Comparison of ENCODE assay signal across 7 cellular contexts in genomic region chr19:49664171-49665070, GRCh38. TPM values are rescaled to one million over a fixed set of nuclear protein-coding genes. Genes with fewer than 3 reads are reported as not detected.
A peak's percentile ranks its signal among the peaks of the same experiment; 100 is the strongest.
DNase-seq lines count a peak whose midpoint lies in the region; ATAC-seq and TF ChIP-seq lines count a peak whose summit lies in the region.

No MANE protein-coding gene starts in this region.

- POLR2A ChIA-PET in naive thymus-derived CD8-positive, alpha-beta T cell (lab: Charles Lee) = interaction anchor here (0.5 to 5.6 kb wide), 21 partner anchors 9 to 720 kb away, joined by 3 to 98 read pairs (median 5); partner anchors contain the start of genes AKT1S1, AP2A1, CD37 and GYS1

- no peaks in the 10 kb centered on the region for H3K36me3 ChIP-seq in KMS-11 (ENCODE audit: insufficient read depth)
- H3K36me3 ChIP-seq in Peyer's patch = peaks cover 0 to 37% (median 0%) of the 10 kb centered on the region in 3 donors

- H4K20me1 ChIP-seq in KMS-11 (ENCODE audit: insufficient read depth) = no peaks in the 10 kb centered on the region

- peak overlapping the region; percentile 20; the same call in 1 of the 2 replicates for H2AFZ ChIP-seq in KMS-11 (ENCODE audit: low read depth)

- H3K4me3 ChIP-seq in KMS-11 (IDR thresholded peaks at IDR 0.05; ENCODE audit: insufficient read depth, low read depth, low read length) (no peak overlapping the region), Peyer's patch (peak overlapping the region; percentile 64 to 98 (median 84)), fibroblast of mammary gland (ENCODE audit: control insufficient read depth, low read depth, low read length) (peak overlapping the region; percentile 92)

- no peaks in the 10 kb centered on the region for H3K9me3 Mint-ChIP-seq in naive thymus-derived CD8-positive, alpha-beta T cell
- H3K9me3 Mint-ChIP-seq in stimulated activated naive B cell treated with anti-CD40 and anti-IgM and Interleukin-4, amounts not matched to agents 10 μg/mL and 1 μg/mL and 100 μg/mL, for 72 hours = no peaks in the 10 kb centered on the region

- peak overlapping the region; percentile 75 for H3K4me2 ChIP-seq in KMS-11

- peak; percentile 51 for ATAC-seq in GM18505 (IDR thresholded peaks at IDR 0.05; ENCODE audit: unreplicated experiment)
- peak; percentile 67 to 68 for ATAC-seq in naive thymus-derived CD8-positive, alpha-beta T cell
- peak; percentile 59 to 66 for ATAC-seq in stimulated activated naive B cell treated with anti-CD40 and anti-IgM and Interleukin-4, amounts not matched to agents 10 μg/mL and 1 μg/mL and 100 μg/mL, for 72 hours (replicated peaks)

- no peaks in the 10 kb centered on the region for H3K9me3 ChIP-seq in Peyer's patch

- H3K4me3 Mint-ChIP-seq in naive thymus-derived CD8-positive, alpha-beta T cell = peak overlapping the region; percentile 96 to 100 (median 99)
- peak overlapping the region; percentile 97 for H3K4me3 Mint-ChIP-seq in stimulated activated naive B cell treated with anti-CD40 and anti-IgM and Interleukin-4, amounts not matched to agents 10 μg/mL and 1 μg/mL and 100 μg/mL, for 72 hours

- H3K27me3 ChIP-seq in KMS-11 (ENCODE audit: insufficient read depth, low read depth) = no peaks in the 10 kb centered on the region
- no peaks in the 10 kb centered on the region for H3K27me3 ChIP-seq in Peyer's patch

- peak overlapping the region; percentile 96 to 100 (median 98) for H3K27ac Mint-ChIP-seq in naive thymus-derived CD8-positive, alpha-beta T cell
- H3K27ac Mint-ChIP-seq in stimulated activated naive B cell treated with anti-CD40 and anti-IgM and Interleukin-4, amounts not matched to agents 10 μg/mL and 1 μg/mL and 100 μg/mL, for 72 hours = peak overlapping the region; percentile 93

- no peaks in the 10 kb centered on the region for H3K27me3 Mint-ChIP-seq in naive thymus-derived CD8-positive, alpha-beta T cell
- no peaks in the 10 kb centered on the region for H3K27me3 Mint-ChIP-seq in stimulated activated naive B cell treated with anti-CD40 and anti-IgM and Interleukin-4, amounts not matched to agents 10 μg/mL and 1 μg/mL and 100 μg/mL, for 72 hours

- H3K4me1 Mint-ChIP-seq in naive thymus-derived CD8-positive, alpha-beta T cell = peaks cover 23 to 59% (median 44%) of the 10 kb centered on the region in 4 donors
- H3K4me1 Mint-ChIP-seq in stimulated activated naive B cell treated with anti-CD40 and anti-IgM and Interleukin-4, amounts not matched to agents 10 μg/mL and 1 μg/mL and 100 μg/mL, for 72 hours = peaks cover 29 to 50% of the 10 kb centered on the region in 2 donors

- DNase-seq in Peyer's patch (peak; percentile 96 to 97 (median 97)), fibroblast of mammary gland (ENCODE audit: low read depth) (peak; percentile 64)
- DNase-seq in activated T-helper 1 cell treated with anti-CD3 and anti-CD28 coated beads, Interleukin-2, amount 50 U/mL, for 16 hours (ENCODE audit: low read depth in 1 of 2, low spot score in 1 of 2) = peak; percentile 86 to 95
- peak; percentile 77 to 97 (median 88) for DNase-seq in naive thymus-derived CD8-positive, alpha-beta T cell
- peak; percentile 67 for DNase-seq in stimulated activated naive B cell treated with anti-CD40 and anti-IgM and Interleukin-4, amounts not matched to agents 10 μg/mL and 1 μg/mL and 100 μg/mL, for 72 hours

- H3K27ac ChIP-seq in KMS-11 (peak overlapping the region; percentile 86), Peyer's patch (peak overlapping the region; percentile 80 to 97 (median 92))

- peaks cover 24% of the 10 kb centered on the region for H3K4me1 ChIP-seq in KMS-11 (ENCODE audit: low read depth, poor library complexity, severe bottlenecking)
- H3K4me1 ChIP-seq in Peyer's patch = peaks cover 0 to 23% (median 16%) of the 10 kb centered on the region in 4 donors

- TF ChIP-seq CTCF in KMS-11 (conservative IDR thresholded peaks at IDR 0.05; ENCODE audit: low read depth, low read length) (no peak; the same call in 1 of the 2 replicates), Peyer's patch (IDR thresholded peaks at IDR 0.05) (peak in 4 of 6 experiments; percentile 14 to 58 (median 51)), fibroblast of mammary gland (conservative IDR thresholded peaks at IDR 0.05; ENCODE audit: control insufficient read depth, insufficient read depth, low read depth, low read length) (no peak)

- peaks cover 0 to 25% (median 8%) of the 10 kb centered on the region in 3 donors for H3K36me3 Mint-ChIP-seq in naive thymus-derived CD8-positive, alpha-beta T cell
- peaks cover 32 to 53% of the 10 kb centered on the region in 2 donors for H3K36me3 Mint-ChIP-seq in stimulated activated naive B cell treated with anti-CD40 and anti-IgM and Interleukin-4, amounts not matched to agents 10 μg/mL and 1 μg/mL and 100 μg/mL, for 72 hours

- H3K79me2 ChIP-seq in KMS-11 (ENCODE audit: insufficient read depth, low read depth) = peaks cover 31% of the 10 kb centered on the region

- peak overlapping the region; percentile 41; the same call in 1 of the 2 replicates for H3K9ac ChIP-seq in KMS-11

- TF ChIP-seq POLR2A in GM18505 (IDR thresholded peaks at IDR 0.05; ENCODE audit: borderline replicate concordance, extremely low read depth, insufficient read depth, insufficient read length) (peak; percentile 69), Peyer's patch (IDR thresholded peaks at IDR 0.05) (peak; percentile 48 to 72)

RNA-seq across cellular contexts. Expression of gene IRF3, which starts 1.2 kb away (rescaled TPM):
- 100 to 1,000 TPM in 3 of 4 donors, 10 to 100 TPM in 1; 98.6 to 131 (median 120) TPM for total RNA-seq in Peyer's patch
- 100 to 1,000 TPM; 279 to 303 TPM for total RNA-seq in naive thymus-derived CD8-positive, alpha-beta T cell
- polyA plus RNA-seq in naive thymus-derived CD8-positive, alpha-beta T cell = 10 to 100 TPM; 54.6 to 76.1 (median 65.1) TPM

RNA-seq across cellular contexts. Expression of gene BCL2L12, which starts 1.3 kb away (rescaled TPM):
- total RNA-seq in Peyer's patch = 10 to 100 TPM in 3 of 4 donors, 1 to 10 TPM in 1; 5.3 to 28.9 (median 12.2) TPM
- total RNA-seq in naive thymus-derived CD8-positive, alpha-beta T cell = 10 to 100 TPM; 22.5 to 24.0 TPM
- polyA plus RNA-seq in naive thymus-derived CD8-positive, alpha-beta T cell = 10 to 100 TPM; 19.3 to 20.6 (median 19.6) TPM

RNA-seq across cellular contexts. Expression of gene PRMT1, which starts 12.7 kb away (rescaled TPM):
- total RNA-seq in Peyer's patch = 100 to 1,000 TPM in 1 of 4 donors, 10 to 100 TPM in 3; 46.9 to 185 (median 80.0) TPM
- 100 to 1,000 TPM in 1 of 2 experiments, 10 to 100 TPM in 1; 97.4 to 100 TPM for total RNA-seq in naive thymus-derived CD8-positive, alpha-beta T cell
- 100 to 1,000 TPM; 150 to 162 (median 158) TPM for polyA plus RNA-seq in naive thymus-derived CD8-positive, alpha-beta T cell

RNA-seq across cellular contexts. Expression of gene SCAF1, which starts 22.4 kb away (rescaled TPM):
- total RNA-seq in Peyer's patch = 10 to 100 TPM; 25.2 to 49.8 (median 44.0) TPM
- total RNA-seq in naive thymus-derived CD8-positive, alpha-beta T cell = 10 to 100 TPM; 51.0 to 62.3 TPM
- 1 to 10 TPM; 1.1 to 2.5 (median 1.2) TPM for polyA plus RNA-seq in naive thymus-derived CD8-positive, alpha-beta T cell

RNA-seq across cellular contexts. Expression of gene RRAS, which starts 24.5 kb away (rescaled TPM):
- total RNA-seq in Peyer's patch = 10 to 100 TPM; 17.2 to 48.0 (median 32.4) TPM
- total RNA-seq in naive thymus-derived CD8-positive, alpha-beta T cell = 10 to 100 TPM; 10.4 to 12.7 TPM
- polyA plus RNA-seq in naive thymus-derived CD8-positive, alpha-beta T cell = 10 to 100 TPM; 21.8 to 30.2 (median 28.4) TPM

Comparison
In these comparisons a context has a peak if more than half of its experiments do, and no peak if none do; other contexts are left out.
1. CTCF ChIP-seq: peak in Peyer's patch (4 of 6); none in KMS-11 (single experiment) and fibroblast of mammary gland (single experiment).
2. Peak in every context shown above with its lines, with median percentiles within 50 percentile points of each other: ATAC-seq and DNase-seq.